Comparison of ENCODE assay signal across 1 cellular context in the genomic region with DNA sequence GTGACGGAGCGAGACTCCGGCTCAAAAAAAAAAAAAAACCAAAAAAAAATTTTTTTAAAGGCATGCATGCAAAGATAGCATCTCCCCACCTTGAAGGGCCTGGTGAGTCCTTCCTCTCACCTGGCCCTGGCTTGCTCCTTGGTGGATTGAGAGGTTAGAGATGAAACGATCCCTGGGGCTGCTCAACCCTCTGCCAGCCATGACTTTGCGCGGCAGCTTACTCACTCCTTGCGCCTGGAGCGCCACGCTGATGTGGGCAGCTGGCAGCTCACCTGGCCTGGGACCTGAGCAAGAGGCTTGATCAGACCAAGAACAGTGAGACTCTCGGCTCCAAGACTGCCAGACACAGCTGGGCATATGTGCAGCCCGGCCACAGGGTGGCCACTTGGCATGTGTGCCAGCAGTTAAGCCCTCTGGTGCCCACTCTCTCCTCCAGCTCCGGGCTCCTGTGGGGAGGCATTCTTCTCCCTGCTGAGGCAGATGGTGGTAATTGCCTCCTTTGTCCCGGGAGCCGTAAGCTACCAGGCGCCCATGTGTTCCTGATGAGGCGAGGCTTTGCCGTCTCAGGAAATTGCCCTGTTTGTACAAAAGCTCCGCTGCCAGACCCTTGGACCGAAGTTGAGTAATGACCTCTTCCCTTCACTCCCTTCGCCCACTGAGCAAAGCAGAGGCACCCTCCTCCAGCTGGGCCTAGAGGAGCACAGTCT.
TF ChIP-seq lines count a peak whose summit lies in the region.

No MANE protein-coding gene starts in this region.

TF ChIP-seq in HepG2, 621 proteins besides CTCF, POLR2A, EP300 and RAD21 (continued from another document and continues in another):
- TF ChIP-seq, protein P1, sequence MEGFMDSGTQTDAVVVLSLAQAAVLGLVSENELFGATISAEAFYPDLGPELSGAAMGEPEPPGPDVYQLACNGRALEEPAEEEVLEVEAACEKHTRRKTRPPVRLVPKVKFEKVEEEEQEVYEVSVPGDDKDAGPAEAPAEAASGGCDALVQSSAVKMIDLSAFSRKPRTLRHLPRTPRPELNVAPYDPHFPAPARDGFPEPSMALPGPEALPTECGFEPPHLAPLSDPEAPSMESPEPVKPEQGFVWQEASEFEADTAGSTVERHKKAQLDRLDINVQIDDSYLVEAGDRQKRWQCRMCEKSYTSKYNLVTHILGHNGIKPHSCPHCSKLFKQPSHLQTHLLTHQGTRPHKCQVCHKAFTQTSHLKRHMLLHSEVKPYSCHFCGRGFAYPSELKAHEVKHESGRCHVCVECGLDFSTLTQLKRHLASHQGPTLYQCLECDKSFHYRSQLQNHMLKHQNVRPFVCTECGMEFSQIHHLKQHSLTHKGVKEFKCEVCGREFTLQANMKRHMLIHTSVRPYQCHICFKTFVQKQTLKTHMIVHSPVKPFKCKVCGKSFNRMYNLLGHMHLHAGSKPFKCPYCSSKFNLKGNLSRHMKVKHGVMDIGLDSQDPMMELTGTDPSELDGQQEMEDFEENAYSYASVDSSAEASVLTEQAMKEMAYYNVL (CRISPR knock-in tag; IDR thresholded peaks at IDR 0.05; ENCODE audit: borderline replicate concordance), result peak; percentile 53; the same call in 1 of the 2 replicates
- TF ChIP-seq SMAD1 (CRISPR knock-in tag; IDR thresholded peaks at IDR 0.05; ENCODE audit: borderline replicate concordance, low read depth), result no peak
- TF ChIP-seq ETV5 (CRISPR knock-in tag; IDR thresholded peaks at IDR 0.05; ENCODE audit: borderline replicate concordance), result peak; percentile 75; the same call in 1 of the 2 replicates
- no peak for TF ChIP-seq MAFF (IDR thresholded peaks at IDR 0.05; ENCODE audit: low read depth, low read length)
- no peak for TF ChIP-seq MXD4 (CRISPR knock-in tag; IDR thresholded peaks at IDR 0.05)
- no peak for TF ChIP-seq SP2 (CRISPR knock-in tag; IDR thresholded peaks at IDR 0.05)
- TF ChIP-seq NFKBIZ (CRISPR knock-in tag; IDR thresholded peaks at IDR 0.05), result no peak
- no peak for TF ChIP-seq GPBP1L1 (CRISPR knock-in tag; IDR thresholded peaks at IDR 0.05)
- TF ChIP-seq, protein P2, sequence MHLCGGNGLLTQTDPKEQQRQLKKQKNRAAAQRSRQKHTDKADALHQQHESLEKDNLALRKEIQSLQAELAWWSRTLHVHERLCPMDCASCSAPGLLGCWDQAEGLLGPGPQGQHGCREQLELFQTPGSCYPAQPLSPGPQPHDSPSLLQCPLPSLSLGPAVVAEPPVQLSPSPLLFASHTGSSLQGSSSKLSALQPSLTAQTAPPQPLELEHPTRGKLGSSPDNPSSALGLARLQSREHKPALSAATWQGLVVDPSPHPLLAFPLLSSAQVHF (CRISPR knock-in tag; IDR thresholded peaks at IDR 0.05), result no peak
- no peak for TF ChIP-seq REPIN1 (CRISPR knock-in tag; IDR thresholded peaks at IDR 0.05; ENCODE audit: borderline replicate concordance, low read depth)
- TF ChIP-seq ZNF574 (CRISPR knock-in tag; IDR thresholded peaks at IDR 0.05), result no peak; the same call in 1 of the 2 replicates
- no peak for TF ChIP-seq TRIM24 (CRISPR knock-in tag; IDR thresholded peaks at IDR 0.05)
- no peak for TF ChIP-seq MEF2D (CRISPR knock-in tag; IDR thresholded peaks at IDR 0.05)
- 0 out of 2 replicates have a peak, but pooled peaks have one; percentile 43 for TF ChIP-seq ZNF879 (CRISPR knock-in tag; IDR thresholded peaks at IDR 0.05)
- no peak for TF ChIP-seq RFX3 (CRISPR knock-in tag; IDR thresholded peaks at IDR 0.05)
- no peak for TF ChIP-seq ZNF557 (CRISPR knock-in tag; IDR thresholded peaks at IDR 0.05)
- TF ChIP-seq ZNF605 (CRISPR knock-in tag; IDR thresholded peaks at IDR 0.05), result peak; percentile 53; the same call in 1 of the 2 replicates
- TF ChIP-seq ZNF224 (CRISPR knock-in tag; IDR thresholded peaks at IDR 0.05), result no peak
- TF ChIP-seq ZNF746 (CRISPR knock-in tag; IDR thresholded peaks at IDR 0.05), result no peak
- TF ChIP-seq, protein P3, sequence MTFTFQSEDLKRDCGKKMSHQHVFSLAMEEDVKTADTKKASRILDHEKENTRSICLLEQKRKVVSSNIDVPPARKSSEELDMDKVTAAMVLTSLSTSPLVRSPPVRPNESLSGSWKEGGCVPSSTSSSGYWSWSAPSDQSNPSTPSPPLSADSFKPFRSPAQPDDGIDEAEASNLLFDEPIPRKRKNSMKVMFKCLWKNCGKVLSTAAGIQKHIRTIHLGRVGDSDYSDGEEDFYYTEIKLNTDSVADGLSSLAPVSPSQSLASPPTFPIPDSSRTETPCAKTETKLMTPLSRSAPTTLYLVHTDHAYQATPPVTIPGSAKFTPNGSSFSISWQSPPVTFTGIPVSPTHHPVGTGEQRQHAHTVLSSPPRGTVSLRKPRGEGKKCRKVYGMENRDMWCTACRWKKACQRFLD (CRISPR knock-in tag; IDR thresholded peaks at IDR 0.05; ENCODE audit: borderline replicate concordance), result no peak
- TF ChIP-seq RFX1 (IDR thresholded peaks at IDR 0.05), result no peak
- no peak for TF ChIP-seq BRCA1 (CRISPR knock-in tag; IDR thresholded peaks at IDR 0.05)
- no peak for TF ChIP-seq FOXJ3 (CRISPR knock-in tag; IDR thresholded peaks at IDR 0.05; ENCODE audit: borderline replicate concordance)
- no peak for TF ChIP-seq ZFP37 (CRISPR knock-in tag; IDR thresholded peaks at IDR 0.05; ENCODE audit: borderline replicate concordance)
- no peak for TF ChIP-seq ARNTL (CRISPR knock-in tag; IDR thresholded peaks at IDR 0.05)
- TF ChIP-seq MXD1 (CRISPR knock-in tag; IDR thresholded peaks at IDR 0.05), result no peak
- peak; percentile 96 for TF ChIP-seq ZNF549 (CRISPR knock-in tag; IDR thresholded peaks at IDR 0.05)
- 0 out of 3 replicates have a peak, but pooled peaks have one; percentile 25 for TF ChIP-seq MXI1 (IDR thresholded peaks at IDR 0.05; ENCODE audit: borderline replicate concordance, low read depth, low read length)
- TF ChIP-seq ATF7 (IDR thresholded peaks at IDR 0.05), result no peak
- no peak for TF ChIP-seq ATF7 (CRISPR knock-in tag; IDR thresholded peaks at IDR 0.05)
- TF ChIP-seq, protein P4, sequence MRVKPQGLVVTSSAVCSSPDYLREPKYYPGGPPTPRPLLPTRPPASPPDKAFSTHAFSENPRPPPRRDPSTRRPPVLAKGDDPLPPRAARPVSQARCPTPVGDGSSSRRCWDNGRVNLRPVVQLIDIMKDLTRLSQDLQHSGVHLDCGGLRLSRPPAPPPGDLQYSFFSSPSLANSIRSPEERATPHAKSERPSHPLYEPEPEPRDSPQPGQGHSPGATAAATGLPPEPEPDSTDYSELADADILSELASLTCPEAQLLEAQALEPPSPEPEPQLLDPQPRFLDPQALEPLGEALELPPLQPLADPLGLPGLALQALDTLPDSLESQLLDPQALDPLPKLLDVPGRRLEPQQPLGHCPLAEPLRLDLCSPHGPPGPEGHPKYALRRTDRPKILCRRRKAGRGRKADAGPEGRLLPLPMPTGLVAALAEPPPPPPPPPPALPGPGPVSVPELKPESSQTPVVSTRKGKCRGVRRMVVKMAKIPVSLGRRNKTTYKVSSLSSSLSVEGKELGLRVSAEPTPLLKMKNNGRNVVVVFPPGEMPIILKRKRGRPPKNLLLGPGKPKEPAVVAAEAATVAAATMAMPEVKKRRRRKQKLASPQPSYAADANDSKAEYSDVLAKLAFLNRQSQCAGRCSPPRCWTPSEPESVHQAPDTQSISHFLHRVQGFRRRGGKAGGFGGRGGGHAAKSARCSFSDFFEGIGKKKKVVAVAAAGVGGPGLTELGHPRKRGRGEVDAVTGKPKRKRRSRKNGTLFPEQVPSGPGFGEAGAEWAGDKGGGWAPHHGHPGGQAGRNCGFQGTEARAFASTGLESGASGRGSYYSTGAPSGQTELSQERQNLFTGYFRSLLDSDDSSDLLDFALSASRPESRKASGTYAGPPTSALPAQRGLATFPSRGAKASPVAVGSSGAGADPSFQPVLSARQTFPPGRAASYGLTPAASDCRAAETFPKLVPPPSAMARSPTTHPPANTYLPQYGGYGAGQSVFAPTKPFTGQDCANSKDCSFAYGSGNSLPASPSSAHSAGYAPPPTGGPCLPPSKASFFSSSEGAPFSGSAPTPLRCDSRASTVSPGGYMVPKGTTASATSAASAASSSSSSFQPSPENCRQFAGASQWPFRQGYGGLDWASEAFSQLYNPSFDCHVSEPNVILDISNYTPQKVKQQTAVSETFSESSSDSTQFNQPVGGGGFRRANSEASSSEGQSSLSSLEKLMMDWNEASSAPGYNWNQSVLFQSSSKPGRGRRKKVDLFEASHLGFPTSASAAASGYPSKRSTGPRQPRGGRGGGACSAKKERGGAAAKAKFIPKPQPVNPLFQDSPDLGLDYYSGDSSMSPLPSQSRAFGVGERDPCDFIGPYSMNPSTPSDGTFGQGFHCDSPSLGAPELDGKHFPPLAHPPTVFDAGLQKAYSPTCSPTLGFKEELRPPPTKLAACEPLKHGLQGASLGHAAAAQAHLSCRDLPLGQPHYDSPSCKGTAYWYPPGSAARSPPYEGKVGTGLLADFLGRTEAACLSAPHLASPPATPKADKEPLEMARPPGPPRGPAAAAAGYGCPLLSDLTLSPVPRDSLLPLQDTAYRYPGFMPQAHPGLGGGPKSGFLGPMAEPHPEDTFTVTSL (CRISPR knock-in tag; IDR thresholded peaks at IDR 0.05; ENCODE audit: borderline replicate concordance), result no peak
- 0 out of 2 replicates have a peak, but pooled peaks have one; percentile 30 for TF ChIP-seq MEIS1 (CRISPR knock-in tag; IDR thresholded peaks at IDR 0.05; ENCODE audit: borderline replicate concordance)
- TF ChIP-seq ZNF7 (CRISPR knock-in tag; IDR thresholded peaks at IDR 0.05), result no peak
- TF ChIP-seq ARID2 (CRISPR knock-in tag; IDR thresholded peaks at IDR 0.05; ENCODE audit: borderline replicate concordance), result no peak
- TF ChIP-seq MYNN (CRISPR knock-in tag; IDR thresholded peaks at IDR 0.05; ENCODE audit: low read depth), result no peak
- TF ChIP-seq EZH2 (conservative IDR thresholded peaks at IDR 0.05; ENCODE audit: low read depth, low read length), result no peak
- no peak for TF ChIP-seq ELF4 (CRISPR knock-in tag; IDR thresholded peaks at IDR 0.05; ENCODE audit: borderline replicate concordance)
- no peak for TF ChIP-seq ZNF674 (CRISPR knock-in tag; IDR thresholded peaks at IDR 0.05; ENCODE audit: low read depth)
- TF ChIP-seq ZNF749 (CRISPR knock-in tag; IDR thresholded peaks at IDR 0.05; ENCODE audit: borderline replicate concordance), result no peak
- no peak for TF ChIP-seq DNMT3B (CRISPR knock-in tag; conservative IDR thresholded peaks at IDR 0.05)
- no peak for TF ChIP-seq TOPORS (CRISPR knock-in tag; IDR thresholded peaks at IDR 0.05)
- no peak for TF ChIP-seq ZNF383 (CRISPR knock-in tag; IDR thresholded peaks at IDR 0.05; ENCODE audit: borderline replicate concordance)
- no peak for TF ChIP-seq DR1 (CRISPR knock-in tag; IDR thresholded peaks at IDR 0.05)
- TF ChIP-seq GTF3A (CRISPR knock-in tag; conservative IDR thresholded peaks at IDR 0.05), result no peak
- no peak for TF ChIP-seq IKZF4 (CRISPR knock-in tag; IDR thresholded peaks at IDR 0.05; ENCODE audit: borderline replicate concordance, low read depth, not compliant biosample characterization)
- TF ChIP-seq, protein P5, sequence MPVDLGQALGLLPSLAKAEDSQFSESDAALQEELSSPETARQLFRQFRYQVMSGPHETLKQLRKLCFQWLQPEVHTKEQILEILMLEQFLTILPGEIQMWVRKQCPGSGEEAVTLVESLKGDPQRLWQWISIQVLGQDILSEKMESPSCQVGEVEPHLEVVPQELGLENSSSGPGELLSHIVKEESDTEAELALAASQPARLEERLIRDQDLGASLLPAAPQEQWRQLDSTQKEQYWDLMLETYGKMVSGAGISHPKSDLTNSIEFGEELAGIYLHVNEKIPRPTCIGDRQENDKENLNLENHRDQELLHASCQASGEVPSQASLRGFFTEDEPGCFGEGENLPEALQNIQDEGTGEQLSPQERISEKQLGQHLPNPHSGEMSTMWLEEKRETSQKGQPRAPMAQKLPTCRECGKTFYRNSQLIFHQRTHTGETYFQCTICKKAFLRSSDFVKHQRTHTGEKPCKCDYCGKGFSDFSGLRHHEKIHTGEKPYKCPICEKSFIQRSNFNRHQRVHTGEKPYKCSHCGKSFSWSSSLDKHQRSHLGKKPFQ (CRISPR knock-in tag; IDR thresholded peaks at IDR 0.05; ENCODE audit: insufficient replicate concordance), result no peak
- TF ChIP-seq, protein P6, sequence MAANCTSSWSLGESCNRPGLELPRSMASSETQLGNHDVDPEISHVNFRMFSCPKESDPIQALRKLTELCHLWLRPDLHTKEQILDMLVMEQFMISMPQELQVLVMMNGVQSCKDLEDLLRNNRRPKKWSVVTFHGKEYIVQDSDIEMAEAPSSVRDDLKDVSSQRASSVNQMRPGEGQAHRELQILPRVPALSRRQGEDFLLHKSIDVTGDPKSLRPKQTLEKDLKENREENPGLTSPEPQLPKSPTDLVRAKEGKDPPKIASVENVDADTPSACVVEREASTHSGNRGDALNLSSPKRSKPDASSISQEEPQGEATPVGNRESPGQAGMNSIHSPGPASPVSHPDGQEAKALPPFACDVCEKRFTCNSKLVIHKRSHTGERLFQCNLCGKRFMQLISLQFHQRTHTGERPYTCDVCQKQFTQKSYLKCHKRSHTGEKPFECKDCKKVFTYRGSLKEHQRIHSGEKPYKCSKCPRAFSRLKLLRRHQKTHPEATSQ (CRISPR knock-in tag; IDR thresholded peaks at IDR 0.05; ENCODE audit: borderline replicate concordance), result no peak
- no peak for TF ChIP-seq RBM39 (IDR thresholded peaks at IDR 0.05; ENCODE audit: low read depth, low read length, poor library complexity, severe bottlenecking)
